ENCODE assay signal across 25 cellular contexts in the genomic region with DNA sequence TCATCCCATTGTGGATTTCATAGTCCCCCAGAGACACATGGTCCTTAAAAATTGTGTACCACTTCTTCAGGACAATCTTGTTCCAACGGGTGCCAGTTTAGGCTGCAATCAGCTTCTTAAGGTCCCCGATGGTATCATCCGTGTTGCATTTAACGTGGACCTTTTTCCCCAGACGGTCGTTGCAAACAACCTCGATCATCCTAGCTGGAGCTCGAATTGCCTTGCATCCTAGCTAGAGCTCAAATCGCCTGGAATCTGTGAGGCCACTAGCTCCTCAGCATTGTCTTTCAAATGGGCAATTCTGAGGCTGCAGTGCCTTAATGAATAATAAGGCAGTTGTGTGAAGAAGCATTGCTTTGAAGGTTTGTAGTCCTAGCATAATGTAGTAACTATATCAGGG. TPM values are rescaled to one million over a fixed set of nuclear protein-coding genes. Genes with fewer than 3 reads are reported as not detected.
DNase-seq lines count a peak whose midpoint lies in the region; ATAC-seq and TF ChIP-seq lines count a peak whose summit lies in the region.
"Had no signal": no experiment of that assay in that cellular context is flagged by ENCODE, and none has a peak within 500 bp of the region (broad histone marks: within the 10 kb centered on the region; RNA-seq: fewer than 3 reads in every experiment).

No MANE protein-coding gene starts in this region.

- H3K4me2 ChIP-seq in GM23338 (peak overlapping the region; percentile 67), mesendoderm (ENCODE audit: low read length) (no peak overlapping the region)
- H3K4me2 ChIP-seq: BLaER1 had no signal

- POLR2A ChIA-PET in CD4-positive, alpha-beta memory T cell (lab: Charles Lee; ENCODE audit: partially characterized antibody) = no interaction called here

- H2BK120ac ChIP-seq in mesendoderm (ENCODE audit: low read depth, low read length) = no peak overlapping the region

- H2AK5ac ChIP-seq in mesendoderm (ENCODE audit: low read length) = no peak overlapping the region

- H3K9me2 ChIP-seq in GM23338 (ENCODE audit: insufficient read depth) = no peaks in the 10 kb centered on the region

- H3K18ac ChIP-seq in mesendoderm (ENCODE audit: low read length) = no peak overlapping the region

- no peak overlapping the region for H3K9ac ChIP-seq in NT2/D1 (ENCODE audit: insufficient read length, low read depth)
- H3K9ac ChIP-seq in mesendoderm (ENCODE audit: low read length) = no peak overlapping the region
- H3K9ac ChIP-seq: BLaER1, GM23248 had no signal

- H3K79me2 ChIP-seq in GM23338 (replicated peaks; ENCODE audit: insufficient read depth) = no peaks in the 10 kb centered on the region
- H3K79me2 ChIP-seq in mesendoderm (ENCODE audit: control insufficient read depth, insufficient read depth, low read length) = no peaks in the 10 kb centered on the region

- no peak overlapping the region for H4K8ac ChIP-seq in mesendoderm (ENCODE audit: low read depth, low read length)

- H3K79me1 ChIP-seq in mesendoderm (ENCODE audit: low read length) = no peaks in the 10 kb centered on the region

- DNase-seq in GM23338 (ENCODE audit: low spot score) = peak; percentile 92
- peak; percentile 63 for DNase-seq in NT2/D1 (ENCODE audit: low read depth, low spot score)
- DNase-seq in iPS DF 6.9 (ENCODE audit: low read depth, low spot score) = peak; percentile 60
- peak; percentile 20 for DNase-seq in mesendoderm
- no peak for DNase-seq in NCI-H446 treated with DMSO at 0.1 percent for 48 hours (lab: John Stamatoyannopoulos, UW)
- no peak for DNase-seq in pons (ENCODE audit: low spot score)
- no peak for DNase-seq in CD4-positive, alpha-beta memory T cell
- DNase-seq: CD4-positive, CD25-positive, alpha-beta regulatory T cell; COR-L47; DMS53; GDM1; GM23248; Kasumi-1; NCI-H2029; NCI-H446; NCI-H526; Right ventricle myocardium superior; RPMI8226 had no signal

- peaks cover under 1% of the 10 kb centered on the region for H3K27me3 Mint-ChIP-seq in GM23338 (ENCODE audit: insufficient read depth, low read depth, poor library complexity)
- H3K27me3 Mint-ChIP-seq in CD4-positive, alpha-beta memory T cell = no peaks in the 10 kb centered on the region
- H3K27me3 Mint-ChIP-seq: CD4-positive, CD25-positive, alpha-beta regulatory T cell had no signal

- H3K36me3 ChIP-seq in GM23338 (ENCODE audit: insufficient read depth) (no peaks in the 10 kb centered on the region), NT2/D1 (ENCODE audit: insufficient read depth, insufficient read length, low read length) (peaks cover 2% of the 10 kb centered on the region), iPS DF 6.9 (ENCODE audit: control insufficient read depth, insufficient read depth, low read length) (no peaks in the 10 kb centered on the region), mesendoderm (ENCODE audit: control insufficient read depth, insufficient read depth, low read length) (no peaks in the 10 kb centered on the region)
- no peaks in the 10 kb centered on the region for H3K36me3 ChIP-seq in CD4-positive, alpha-beta memory T cell (ENCODE audit: insufficient read depth, low read length)
- H3K36me3 ChIP-seq: SJSA1 had no signal

- H3K9me3 Mint-ChIP-seq in GM23338 = no peaks in the 10 kb centered on the region; the same call in 2 of the 3 replicates
- no peaks in the 10 kb centered on the region for H3K9me3 Mint-ChIP-seq in CD4-positive, alpha-beta memory T cell
- H3K9me3 Mint-ChIP-seq: CD4-positive, CD25-positive, alpha-beta regulatory T cell had no signal

- H2AFZ ChIP-seq in GM23338 = no peak overlapping the region
- H2AFZ ChIP-seq: GM23248 had no signal

- H4K20me1 ChIP-seq in GM23338 (replicated peaks; ENCODE audit: insufficient read depth) = no peaks in the 10 kb centered on the region
- H4K20me1 ChIP-seq: BLaER1 had no signal

- CTCF ChIA-PET in CD4-positive, alpha-beta memory T cell (lab: Charles Lee; ENCODE audit: partially characterized antibody) = interaction anchor here (1.8 kb wide), 1 partner anchor 25 kb away, joined by 4 read pairs; no protein-coding TSS in a partner anchor

- H3K27me3 ChIP-seq in GM23338 (ENCODE audit: insufficient read depth) (no peaks in the 10 kb centered on the region), NT2/D1 (ENCODE audit: insufficient read depth, insufficient read length) (no peaks in the 10 kb centered on the region), iPS DF 6.9 (ENCODE audit: control insufficient read depth, insufficient read depth, low read length) (no peaks in the 10 kb centered on the region), mesendoderm (ENCODE audit: insufficient read depth, low read length, poor library complexity) (no peaks in the 10 kb centered on the region)
- H3K27me3 ChIP-seq in CD4-positive, alpha-beta memory T cell (ENCODE audit: insufficient read depth, low read length) = no peaks in the 10 kb centered on the region
- H3K27me3 ChIP-seq: BLaER1, SJSA1 had no signal

- peaks cover 3% of the 10 kb centered on the region; the same call in 1 of the 3 replicates for H3K36me3 Mint-ChIP-seq in GM23338 (ENCODE audit: low read depth)
- H3K36me3 Mint-ChIP-seq in CD4-positive, alpha-beta memory T cell = peaks cover 15 to 16% of the 10 kb centered on the region in 2 donors

- peak overlapping the region; percentile 42; the same call in 1 of the 2 replicates for H3K4me3 ChIP-seq in GM23338
- no peak overlapping the region for H3K4me3 ChIP-seq in NT2/D1 (ENCODE audit: insufficient read length, low read depth)
- no peak overlapping the region for H3K4me3 ChIP-seq in iPS DF 6.9 (ENCODE audit: low read length)
- H3K4me3 ChIP-seq in mesendoderm (ENCODE audit: low read length) = no peak overlapping the region
- H3K4me3 ChIP-seq in CD4-positive, alpha-beta memory T cell (ENCODE audit: low read length in 2 of 2) = no peak overlapping the region
- H3K4me3 ChIP-seq: BLaER1, GM12878, GM23248, K562, SJSA1 had no signal

- peak; percentile 93 for ATAC-seq in GM23338
- ATAC-seq in GM18517 (IDR thresholded peaks at IDR 0.05; ENCODE audit: unreplicated experiment) = no peak
- ATAC-seq: GM12878, HCT116, K562 had no signal

- H3K4me1 Mint-ChIP-seq in GM23338 = peaks cover 43% of the 10 kb centered on the region
- peaks cover under 1 to 16% (median 3%) of the 10 kb centered on the region in 4 donors for H3K4me1 Mint-ChIP-seq in CD4-positive, alpha-beta memory T cell

- no peak overlapping the region for H3K23ac ChIP-seq in mesendoderm (ENCODE audit: low read length)

- intact Hi-C loops in CD4-positive, alpha-beta memory T cell (cut with micrococcal nuclease) = no loop called here

- H2BK5ac ChIP-seq in mesendoderm (ENCODE audit: low read length) = no peak overlapping the region

- peak overlapping the region; percentile 57 for H3K4me3 Mint-ChIP-seq in GM23338
- H3K4me3 Mint-ChIP-seq in CD4-positive, alpha-beta memory T cell = no peak overlapping the region
- H3K4me3 Mint-ChIP-seq: CD4-positive, CD25-positive, alpha-beta regulatory T cell had no signal

- H3K56ac ChIP-seq in mesendoderm (ENCODE audit: low read length) = no peak overlapping the region

- H3K27ac ChIP-seq in GM23338 (ENCODE audit: low read depth) (peak overlapping the region; percentile 80), iPS DF 6.9 (ENCODE audit: low read length) (no peak overlapping the region), mesendoderm (ENCODE audit: low read depth, low read length) (no peak overlapping the region)
- no peak overlapping the region for H3K27ac ChIP-seq in CD4-positive, alpha-beta memory T cell (ENCODE audit: low read depth, low read length)
- H3K27ac ChIP-seq: BLaER1, GM23248, HL-60, SJSA1 had no signal

- WGBS in iPS DF 6.9 (ENCODE audit: insufficient coverage, insufficient read length) = no CpG with 5 or more reads among the region's 9 CpGs
- no CpG with 5 or more reads among the region's 9 CpGs for WGBS in mesendoderm (ENCODE audit: extremely low coverage, insufficient coverage, low lambda C conversion rate)

- H4K5ac ChIP-seq in mesendoderm (ENCODE audit: low read length) = no peak overlapping the region

- H3K9me3 ChIP-seq in NT2/D1 (ENCODE audit: insufficient read depth, low read length) = no peaks in the 10 kb centered on the region
- H3K9me3 ChIP-seq in iPS DF 6.9 (ENCODE audit: control insufficient read depth, insufficient read depth, low read length) = no peaks in the 10 kb centered on the region
- H3K9me3 ChIP-seq in CD4-positive, alpha-beta memory T cell (ENCODE audit: control insufficient read depth in 1 of 2, low read length in 2 of 2) = no peaks in the 10 kb centered on the region
- H3K9me3 ChIP-seq: BLaER1, SJSA1 had no signal

- H3K4ac ChIP-seq in mesendoderm (ENCODE audit: low read depth, low read length) = no peak overlapping the region

- no peak overlapping the region for H2BK15ac ChIP-seq in mesendoderm (replicated peaks; ENCODE audit: low read depth)

- H3K27ac Mint-ChIP-seq in GM23338 = peak overlapping the region; percentile 75
- no peak overlapping the region for H3K27ac Mint-ChIP-seq in CD4-positive, alpha-beta memory T cell

- no peaks in the 10 kb centered on the region; the same call in 1 of the 2 replicates for H3F3A ChIP-seq in GM23338 (replicated peaks; ENCODE audit: low read depth)

- H3K4me1 ChIP-seq in GM23338 (ENCODE audit: insufficient read depth) = peaks cover 35% of the 10 kb centered on the region
- no peaks in the 10 kb centered on the region for H3K4me1 ChIP-seq in NT2/D1 (ENCODE audit: insufficient read depth, insufficient read length)
- H3K4me1 ChIP-seq in iPS DF 6.9 (ENCODE audit: control insufficient read depth, insufficient read depth, low read length) = peaks cover 6% of the 10 kb centered on the region
- peaks cover 2% of the 10 kb centered on the region for H3K4me1 ChIP-seq in mesendoderm (ENCODE audit: control insufficient read depth, low read depth, low read length)
- H3K4me1 ChIP-seq in CD4-positive, alpha-beta memory T cell (ENCODE audit: insufficient read depth, low read length) = no peaks in the 10 kb centered on the region
- H3K4me1 ChIP-seq: BLaER1, SJSA1 had no signal

- TF ChIP-seq CTCF in GM23338 (conservative IDR thresholded peaks at IDR 0.05; ENCODE audit: low read depth in 2 of 2) = no peak

TF ChIP-seq in GM23338, 12 proteins besides CTCF, POLR2A, EP300 and RAD21 (continues in another document):
- peak; percentile 81 for TF ChIP-seq NANOG (IDR thresholded peaks at IDR 0.05; ENCODE audit: borderline replicate concordance)

RNA-seq across cellular contexts. Expression of a gene that starts 37.7 kb away (rescaled TPM):
- total RNA-seq in GM23338 (2014; rRNA removed; shearing (Covaris generic)) = 8.1 and 12.3 TPM in 2 replicates
- polyA plus RNA-seq in GM23338 (2016; fragmentation: Nextera tagmentation; extraction: Ambion mirVana) = 2.0 and 2.3 TPM in 2 replicates
- 0.72 TPM for polyA plus RNA-seq in mesendoderm (2013, experiment 1 of 2)
- polyA plus RNA-seq in mesendoderm (2013, experiment 2 of 2) = 0.69 TPM
- not detected for total RNA-seq in CD4-positive, alpha-beta memory T cell
- not detected for polyA plus RNA-seq in CD4-positive, alpha-beta memory T cell
- total RNA-seq: CD4-positive, CD25-positive, alpha-beta regulatory T cell had no signal
- polyA plus RNA-seq: CD4-positive, CD25-positive, alpha-beta regulatory T cell had no signal

Comparison
In these comparisons a context has a peak if more than half of its experiments do, and no peak if none do; other contexts are left out.
1. DNase-seq: peak in GM23338 (single experiment), NT2/D1 (single experiment), iPS DF 6.9 (single experiment) and mesendoderm (single experiment); none in NCI-H446 treated with DMSO at 0.1 percent for 48 hours (single experiment), pons (single experiment) and CD4-positive, alpha-beta memory T cell (0 of 5).